ENCODE assay signal across 9 cellular contexts in the genomic region with DNA sequence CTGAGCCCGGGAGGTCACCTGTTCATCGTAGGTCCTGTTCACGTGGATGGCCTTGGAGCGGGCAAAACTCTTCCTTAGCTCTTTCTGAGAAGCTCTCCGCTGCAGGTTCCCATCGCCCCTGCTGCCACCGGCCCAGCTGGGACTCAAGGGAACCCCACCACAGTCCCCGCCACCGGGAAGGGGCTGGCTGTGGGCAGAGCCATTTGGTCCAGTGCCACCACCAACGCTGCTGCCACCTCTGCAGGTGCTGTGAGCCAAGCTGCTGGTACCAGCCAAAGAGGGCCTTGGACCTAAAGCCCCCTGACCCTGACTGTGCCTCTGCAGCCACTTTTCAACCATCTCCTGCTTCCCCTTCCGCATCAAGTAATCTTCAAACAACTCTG. TPM values are rescaled to one million over a fixed set of nuclear protein-coding genes. Genes with fewer than 3 reads are reported as not detected.
DNase-seq lines count a peak whose midpoint lies in the region; ATAC-seq and TF ChIP-seq lines count a peak whose summit lies in the region.
"Had no signal": no experiment of that assay in that cellular context is flagged by ENCODE, and none has a peak within 500 bp of the region (broad histone marks: within the 10 kb centered on the region; RNA-seq: fewer than 3 reads in every experiment).

No MANE protein-coding gene starts in this region.

- H3K4me1 ChIP-seq in hepatocyte (ENCODE audit: insufficient read depth): peaks cover 10% of the 10 kb centered on the region
- no peaks in the 10 kb centered on the region for H3K4me1 ChIP-seq in psoas muscle

- no peak overlapping the region for H2AFZ ChIP-seq in hepatocyte

- intact Hi-C loops in psoas muscle (cut with DNase I): no loop called here
- intact Hi-C loops in CD14-positive monocyte (cut with micrococcal nuclease): no loop called here

- H3K9ac ChIP-seq in SK-N-MC (ENCODE audit: insufficient read length): no peak overlapping the region

- DNase-seq in H7 (peak; percentile 8), SK-N-MC (ENCODE audit: low read depth, low spot score) (no peak), hepatocyte (ENCODE audit: low spot score) (no peak), psoas muscle (no peak), NCI-H82 treated with DMSO at 0.1 percent for 48 hours (lab: John Stamatoyannopoulos, UW; ENCODE audit: unreplicated experiment) (no peak), amniotic stem cell (lab: John Stamatoyannopoulos, UW) (no peak), CD14-positive monocyte (ENCODE audit: low spot score) (no peak)
- DNase-seq in naive thymus-derived CD8-positive, alpha-beta T cell: no peak

- POLR2A ChIA-PET in naive thymus-derived CD8-positive, alpha-beta T cell (lab: Charles Lee): no interaction called here

- no peaks in the 10 kb centered on the region for H3K9me3 ChIP-seq in SK-N-MC (ENCODE audit: low read depth, low read length)
- H3K9me3 ChIP-seq in hepatocyte (ENCODE audit: low read depth): no peaks in the 10 kb centered on the region
- no peaks in the 10 kb centered on the region for H3K9me3 ChIP-seq in psoas muscle

- no peak overlapping the region for H3K27ac Mint-ChIP-seq in CD14-positive monocyte
- no peak overlapping the region for H3K27ac Mint-ChIP-seq in naive thymus-derived CD8-positive, alpha-beta T cell
- H3K27ac Mint-ChIP-seq: stimulated activated effector memory CD8-positive, alpha-beta T cell treated with anti-CD3 and anti-CD28 coated beads, Interleukin-12 subunit alpha, Interleukin-12 subunit beta, amount 100 ng/mL, for 72 hours had no signal

- H3K79me2 ChIP-seq in hepatocyte: no peaks in the 10 kb centered on the region

- H3K4me3 ChIP-seq in H7 (ENCODE audit: insufficient read depth, low read depth, low read length) (peak overlapping the region; percentile 72; the same call in 1 of the 2 replicates), SK-N-MC (peak overlapping the region; percentile 79), hepatocyte (no peak overlapping the region), psoas muscle (peak overlapping the region; percentile 65)

- no peaks in the 10 kb centered on the region for H3K9me2 ChIP-seq in hepatocyte (replicated peaks; ENCODE audit: insufficient read depth)

- peaks cover 0 to 5% (median 0%) of the 10 kb centered on the region in 7 donors for H3K9me3 Mint-ChIP-seq in CD14-positive monocyte
- H3K9me3 Mint-ChIP-seq in naive thymus-derived CD8-positive, alpha-beta T cell: no peaks in the 10 kb centered on the region
- H3K9me3 Mint-ChIP-seq: stimulated activated effector memory CD8-positive, alpha-beta T cell treated with anti-CD3 and anti-CD28 coated beads, Interleukin-12 subunit alpha, Interleukin-12 subunit beta, amount 100 ng/mL, for 72 hours had no signal

- peak overlapping the region in 1 of 2 donors; percentile 90 for H3K4me3 Mint-ChIP-seq in CD14-positive monocyte
- peak overlapping the region in 3 of 10 donors; percentile 23 to 73 (median 62) for H3K4me3 Mint-ChIP-seq in naive thymus-derived CD8-positive, alpha-beta T cell

- H3K27me3 ChIP-seq in H7 (ENCODE audit: control insufficient read depth, insufficient read depth, low read length) (peaks cover 11% of the 10 kb centered on the region), hepatocyte (no peaks in the 10 kb centered on the region), psoas muscle (ENCODE audit: insufficient read depth in 3 of 3, low read length in 2 of 3) (no peaks in the 10 kb centered on the region)

- 94% methylated on average over 11 of the region's 11 CpGs for WGBS in hepatocyte (ENCODE audit: low lambda C conversion rate, missing lambda C conversion rate)
- WGBS in psoas muscle, 3 donors: 76 to 80% (median 78%) methylated on average over 11 of the region's 11 CpGs

- ATAC-seq in psoas muscle: peak in 1 of 4 donors; percentile 2
- ATAC-seq in naive thymus-derived CD8-positive, alpha-beta T cell: no peak

- H3K36me3 ChIP-seq in H7 (replicated peaks; ENCODE audit: control insufficient read depth, insufficient read depth, low read length) (no peaks in the 10 kb centered on the region), SK-N-MC (ENCODE audit: insufficient read depth, low read length) (no peaks in the 10 kb centered on the region), hepatocyte (replicated peaks; ENCODE audit: insufficient read depth, low read depth) (no peaks in the 10 kb centered on the region), psoas muscle (ENCODE audit: insufficient read depth in 1 of 2, low read depth in 1 of 2) (no peaks in the 10 kb centered on the region)

- TF ChIP-seq CTCF in hepatocyte (IDR thresholded peaks at IDR 0.05; ENCODE audit: poor library complexity) (no peak), psoas muscle (IDR thresholded peaks at IDR 0.05) (no peak), CD14-positive monocyte (IDR thresholded peaks at IDR 0.05) (no peak)

- H4K20me1 ChIP-seq in hepatocyte (ENCODE audit: insufficient read depth, poor library complexity, severe bottlenecking): no peaks in the 10 kb centered on the region

- H3K4me2 ChIP-seq in hepatocyte: peak overlapping the region; percentile 80

- H3K27me3 Mint-ChIP-seq in CD14-positive monocyte (ENCODE audit: low read depth in 3 of 3): peaks cover 19 to 31% (median 29%) of the 10 kb centered on the region in 3 donors
- peaks cover 32 to 56% (median 53%) of the 10 kb centered on the region in 5 donors for H3K27me3 Mint-ChIP-seq in naive thymus-derived CD8-positive, alpha-beta T cell

- peaks cover 27% of the 10 kb centered on the region for H3K4me1 Mint-ChIP-seq in CD14-positive monocyte
- H3K4me1 Mint-ChIP-seq in naive thymus-derived CD8-positive, alpha-beta T cell: peaks cover 10 to 12% (median 11%) of the 10 kb centered on the region in 4 donors

- H3K27ac ChIP-seq in SK-N-MC: no peak overlapping the region
- H3K27ac ChIP-seq in hepatocyte: no peak overlapping the region
- H3K27ac ChIP-seq in psoas muscle: no peak overlapping the region

- H3K36me3 Mint-ChIP-seq in CD14-positive monocyte: no peaks in the 10 kb centered on the region
- H3K36me3 Mint-ChIP-seq in naive thymus-derived CD8-positive, alpha-beta T cell: no peaks in the 10 kb centered on the region
- H3K36me3 Mint-ChIP-seq: stimulated activated effector memory CD8-positive, alpha-beta T cell treated with anti-CD3 and anti-CD28 coated beads, Interleukin-12 subunit alpha, Interleukin-12 subunit beta, amount 100 ng/mL, for 72 hours had no signal

RNA-seq across cellular contexts. Expression of a gene that starts 0.6 kb away (rescaled TPM):
- 0.18 and 1.2 TPM in 2 replicates for total RNA-seq in H7 (2014; rRNA removed; shearing (Covaris generic))
- total RNA-seq in hepatocyte (1.9 and 2.2 TPM in 2 replicates), psoas muscle (10 to 100 TPM in 2 of 4 donors, 1 to 10 TPM in 2; 1.4 to 39.7 (median 7.6) TPM)
- polyA plus RNA-seq in hepatocyte (0.39 and 0.71 TPM in 2 replicates), psoas muscle (1 to 10 TPM in 1 of 3 donors, under 1 TPM in 2; 0.35 to 4.9 (median 0.98) TPM), CD14-positive monocyte (not detected)
- total RNA-seq in naive thymus-derived CD8-positive, alpha-beta T cell: not detected
- not detected for polyA plus RNA-seq in naive thymus-derived CD8-positive, alpha-beta T cell

RNA-seq across cellular contexts. Expression of a gene that starts 40.2 kb away (rescaled TPM):
- 11.3 and 12.9 TPM in 2 replicates for total RNA-seq in H7 (2014; rRNA removed; shearing (Covaris generic))
- total RNA-seq in hepatocyte (12.6 and 12.7 TPM in 2 replicates), psoas muscle (1 to 10 TPM; 4.4 to 6.5 (median 4.8) TPM)
- polyA plus RNA-seq in hepatocyte (4.3 and 8.3 TPM in 2 replicates), psoas muscle (1 to 10 TPM; 3.4 to 9.5 (median 3.9) TPM), CD14-positive monocyte (1 to 10 TPM; 5.7 to 5.9 TPM)
- 10 to 100 TPM; 16.6 to 18.4 TPM for total RNA-seq in naive thymus-derived CD8-positive, alpha-beta T cell
- 1 to 10 TPM; 8.8 to 9.9 (median 9.6) TPM for polyA plus RNA-seq in naive thymus-derived CD8-positive, alpha-beta T cell
